8 cellular contexts compared by ENCODE assay signal in the genomic region with DNA sequence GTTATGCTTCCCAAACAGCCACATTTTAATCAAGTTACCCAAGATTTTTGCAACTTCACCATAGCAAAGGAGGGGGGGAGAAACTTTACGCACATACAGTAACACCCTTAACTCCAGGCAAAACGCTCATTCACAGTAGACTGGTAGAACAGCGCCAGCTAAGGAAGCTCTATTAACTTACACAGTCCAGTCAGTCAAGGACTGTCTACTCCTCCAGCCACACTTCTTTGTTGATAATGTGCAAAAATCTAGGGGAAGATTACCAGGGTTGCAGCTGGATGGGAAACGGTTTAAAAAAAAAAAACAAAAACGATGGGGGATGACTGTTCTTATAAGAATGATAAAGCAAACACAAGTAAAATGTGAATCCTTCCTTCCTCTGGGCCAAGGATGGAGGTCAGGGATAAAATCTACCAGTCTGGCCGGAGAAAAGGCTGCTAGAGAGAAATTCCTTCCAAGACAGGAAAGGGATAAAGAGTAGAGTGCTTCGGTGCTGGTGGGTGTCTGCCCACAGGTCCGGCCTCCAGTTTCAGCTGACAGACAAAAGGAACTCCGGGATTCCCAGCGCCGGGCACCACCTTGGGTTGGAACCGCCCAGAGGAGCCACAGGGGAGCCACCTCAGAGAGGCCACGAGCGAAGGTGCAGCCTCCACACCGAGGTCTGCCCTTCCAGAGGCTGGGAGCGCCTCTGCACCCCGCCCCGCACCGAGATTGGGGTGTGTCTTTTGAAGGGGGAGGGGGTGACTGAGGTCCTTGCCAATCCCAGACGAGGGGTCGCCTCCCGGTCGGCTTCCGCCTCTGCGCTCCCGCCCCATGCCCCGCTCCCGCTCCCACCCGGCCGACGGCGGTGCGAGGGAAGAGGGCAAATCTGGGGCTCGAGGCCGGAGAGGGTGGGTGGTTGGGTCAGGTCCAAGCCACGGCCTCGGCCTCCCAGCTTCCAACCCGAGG. TPM values are rescaled to one million over a fixed set of nuclear protein-coding genes. Genes with fewer than 3 reads are reported as not detected.
DNase-seq lines count a peak whose midpoint lies in the region; TF ChIP-seq lines count a peak whose summit lies in the region.

No MANE protein-coding gene starts in this region.

- intact Hi-C loops in dorsolateral prefrontal cortex (cut with DNase I) = loop anchor here in 1 of 2 donors (2.0 kb wide), 1 partner anchor 35 kb away; no protein-coding TSS in a partner anchor

- H3K36me3 ChIP-seq in HAP-1 (replicated peaks) = peaks cover 6% of the 10 kb centered on the region; the same call in 1 of the 2 replicates
- peaks cover 36% of the 10 kb centered on the region for H3K36me3 ChIP-seq in SJSA1

- H3K4me1 ChIP-seq in HAP-1 (peaks cover 29% of the 10 kb centered on the region), SJSA1 (replicated peaks) (peaks cover 27% of the 10 kb centered on the region)

- peak overlapping the region; percentile 97 for H3K27ac ChIP-seq in SJSA1
- H3K27ac ChIP-seq in dorsolateral prefrontal cortex = peak overlapping the region; percentile 68 to 99 (median 97)

- H3K4me3 ChIP-seq in HAP-1 (peak overlapping the region; percentile 67), LNCaP clone FGC (ENCODE audit: low read depth, low read length) (peak overlapping the region; percentile 66), SJSA1 (peak overlapping the region; percentile 89), dorsolateral prefrontal cortex (peak overlapping the region; percentile 66 to 97 (median 88))

- DNase-seq in 8988T (peak; percentile 40), GM03348 (ENCODE audit: low spot score) (peak; percentile 76), HAP-1 (ENCODE audit: low spot score in 2 of 2) (peak; percentile 69 to 82), LNCaP clone FGC (ENCODE audit: low read depth) (no peak), SJSA1 (ENCODE audit: low read depth in 1 of 2, low spot score in 2 of 2) (peak in 1 of 2 experiments; percentile 69), dorsolateral prefrontal cortex (peak in 9 of 10 donors; percentile 27 to 62 (median 46)), left kidney (ENCODE audit: low read depth, low spot score) (peak; percentile 90)
- DNase-seq in stimulated activated naive CD4-positive, alpha-beta T cell (lab: John Stamatoyannopoulos, UW) = peak in 5 of 6 experiments; percentile 8 to 54 (median 41)

- TF ChIP-seq CTCF in LNCaP clone FGC (IDR thresholded peaks at IDR 0.05; ENCODE audit: control insufficient read depth, extremely low read depth, insufficient read depth) = 0 out of 2 replicates have a peak, but pooled peaks have one; percentile 12
- TF ChIP-seq CTCF in dorsolateral prefrontal cortex (IDR thresholded peaks at IDR 0.05 in 54 of 56, conservative IDR thresholded peaks at IDR 0.05 in 2 of 56; ENCODE audit: low read depth in 1 of 56, partially characterized antibody in 56 of 56) = peak in 31 of 56 donors; percentile 5 to 44 (median 30)

- no peaks in the 10 kb centered on the region for H3K27me3 ChIP-seq in HAP-1 (ENCODE audit: low read depth)
- no peaks in the 10 kb centered on the region for H3K27me3 ChIP-seq in SJSA1 (replicated peaks)
- no peaks in the 10 kb centered on the region for H3K27me3 ChIP-seq in dorsolateral prefrontal cortex

- H3K9me3 ChIP-seq in HAP-1 (no peaks in the 10 kb centered on the region), SJSA1 (replicated peaks) (no peaks in the 10 kb centered on the region)

- in situ Hi-C loops in HAP-1 (cut with MboI; ENCODE audit: low sequenced_read_pairs) = no loop called here

RNA-seq across cellular contexts. Expression of a gene that starts 0.8 kb away (rescaled TPM):
- 15.2 and 23.0 TPM in 2 replicates for total RNA-seq in SJSA1 (2014; rRNA removed; shearing (Covaris generic))
- total RNA-seq in dorsolateral prefrontal cortex = 10 to 100 TPM in 110 of 120 experiments, 1 to 10 TPM in 10; 7.7 to 23.1 (median 13.4) TPM
